23 cellular contexts compared by ENCODE assay signal in the genomic region with DNA sequence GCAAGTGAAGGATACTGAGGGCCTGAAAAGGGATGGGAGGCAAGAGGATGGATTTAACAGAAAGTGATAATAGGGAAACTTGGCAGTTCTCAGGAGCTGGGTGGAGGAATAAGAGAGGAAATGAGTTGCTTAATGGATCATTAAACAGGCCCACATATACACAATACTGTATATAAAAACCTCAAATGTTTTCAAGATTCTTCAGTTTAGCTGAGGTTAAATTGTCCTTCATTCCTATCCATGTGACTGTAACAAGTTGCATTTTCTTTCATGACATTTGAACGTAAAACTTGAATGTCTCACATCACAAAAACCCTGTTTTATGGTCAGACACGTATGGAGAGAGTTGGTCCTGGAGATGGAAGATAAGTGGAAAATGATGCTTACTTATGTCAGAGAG.
DNase-seq lines count a peak whose midpoint lies in the region; ATAC-seq and TF ChIP-seq lines count a peak whose summit lies in the region.
"Had no signal": no experiment of that assay in that cellular context is flagged by ENCODE, and none has a peak within 500 bp of the region (broad histone marks: within the 10 kb centered on the region; RNA-seq: fewer than 3 reads in every experiment).

No MANE protein-coding gene starts in this region.

- no peak overlapping the region for H3K9ac ChIP-seq in IMR-90 (ENCODE audit: low read depth, low read length)
- H3K9ac ChIP-seq: BLaER1 had no signal

- ATAC-seq in IMR-90 (ENCODE audit: low read depth) (no peak), left cardiac atrium (no peak)

- H3K27me3 ChIP-seq in IMR-90 (ENCODE audit: control insufficient read depth, insufficient read depth, low read length) = no peaks in the 10 kb centered on the region
- H3K27me3 ChIP-seq in esophagus (ENCODE audit: control insufficient read depth in 1 of 2, insufficient read depth in 2 of 2, low read length in 2 of 2) = no peaks in the 10 kb centered on the region
- H3K27me3 ChIP-seq: BLaER1 had no signal

- H3K4me1 Mint-ChIP-seq in nephron progenitor cell = peaks cover 21% of the 10 kb centered on the region

- peaks cover 4% of the 10 kb centered on the region for H3K9me3 Mint-ChIP-seq in nephron progenitor cell
- H3K9me3 Mint-ChIP-seq: CD4-positive, alpha-beta T cell had no signal

- dilution Hi-C loops in IMR-90 (cut with HindIII; ENCODE audit: low sequenced_read_pairs, unreplicated experiment) = no loop called here

- H3K27ac ChIP-seq in IMR-90 (ENCODE audit: insufficient read depth, low read length) (no peak overlapping the region), esophagus (ENCODE audit: low read depth in 2 of 2, low read length in 1 of 2) (peak overlapping the region in 1 of 2 donors; percentile 14)
- H3K27ac ChIP-seq: BLaER1, PC-9, RWPE1 had no signal

- no peak overlapping the region for H4K8ac ChIP-seq in IMR-90 (ENCODE audit: low read depth in 2 of 2, low read length in 2 of 2)

- no CpG with 5 or more reads among the region's 2 CpGs for WGBS in IMR-90 (ENCODE audit: extremely low coverage in 2 of 2, insufficient read length in 1 of 2), 2 experiments
- 90 to 91% methylated on average over 2 of the region's 2 CpGs for WGBS in esophagus, 2 donors

- in situ Hi-C loops in Caki2 (cut with HindIII; ENCODE audit: low pct_unique_long_range_greater_than_20kb, low sequenced_read_pairs) = no loop called here
- in situ Hi-C loops in IMR-90 (cut with MboI; ENCODE audit: low sequenced_read_pairs) = no loop called here
- in situ Hi-C loops in ACHN (cut with HindIII; ENCODE audit: low pct_ligation_motif_present, low pct_unique_long_range_greater_than_20kb, low sequenced_read_pairs) = no loop called here

- no peak overlapping the region for H3K18ac ChIP-seq in IMR-90 (ENCODE audit: low read depth, low read length)

- H2AK5ac ChIP-seq in IMR-90 (ENCODE audit: low read depth, low read length) = no peak overlapping the region

- POLR2A ChIA-PET in IMR-90 (lab: Charles Lee; ENCODE audit: unreplicated experiment) = no interaction called here

- no peak overlapping the region for H3K23ac ChIP-seq in IMR-90 (ENCODE audit: low read depth, low read length)

- no TSS peak for BruUV-seq in IMR-90 (replicated peaks; lab: Mats Ljungman, UMichigan)

- no peak for TF ChIP-seq RAD21 in IMR-90 (IDR thresholded peaks at IDR 0.05; ENCODE audit: low read length)

- H3K9me3 ChIP-seq in IMR-90 (ENCODE audit: control insufficient read depth, insufficient read depth, low read length) = 0 out of 2 replicates have a peak, but pooled peaks cover 2% of the 10 kb centered on the region
- H3K9me3 ChIP-seq in esophagus (ENCODE audit: control insufficient read depth in 2 of 2, insufficient read depth in 1 of 2, low read depth in 1 of 2, low read length in 1 of 2) = no peaks in the 10 kb centered on the region
- H3K9me3 ChIP-seq: BLaER1 had no signal

- CTCF ChIA-PET in IMR-90 (lab: Yijun Ruan, JAX) = no interaction called here

- intact Hi-C loops in IMR-90 (cut with micrococcal nuclease) (no loop called here), posterior vena cava (cut with DNase I) (no loop called here), left cardiac atrium (cut with DNase I) (no loop called here)

- H4K91ac ChIP-seq in IMR-90 (ENCODE audit: insufficient read depth, low read depth, low read length) = no peak overlapping the region

- H3K56ac ChIP-seq in IMR-90 (ENCODE audit: extremely low read depth, insufficient read depth, low read length) = no peak overlapping the region

- no peak for TF ChIP-seq POLR2A in IMR-90 (IDR thresholded peaks at IDR 0.05; ENCODE audit: low read depth, low read length)

- H3K4me2 ChIP-seq in IMR-90 (ENCODE audit: low read depth, low read length) = no peak overlapping the region
- H3K4me2 ChIP-seq: BLaER1, PC-9 had no signal

- no peaks in the 10 kb centered on the region for H3K4me1 ChIP-seq in IMR-90 (ENCODE audit: control insufficient read depth, insufficient read depth, low read length)
- H3K4me1 ChIP-seq in esophagus (ENCODE audit: control insufficient read depth in 2 of 2, insufficient read depth in 2 of 2, low read length in 1 of 2) = no peaks in the 10 kb centered on the region
- H3K4me1 ChIP-seq: BLaER1 had no signal

- DNase-seq in Caki2 (ENCODE audit: low read depth) = peak; percentile 14
- no peak for DNase-seq in IMR-90
- no peak for DNase-seq in nephron progenitor cell
- no peak for DNase-seq in NCI-H1048 (lab: John Stamatoyannopoulos, UW)
- no peak for DNase-seq in posterior vena cava (ENCODE audit: low spot score)
- no peak for DNase-seq in ACHN
- no peak for DNase-seq in left cardiac atrium
- DNase-seq: CD4-positive, alpha-beta T cell; EL; GDM1; Karpas-422; MV-4-11; NCI-H1105 treated with DMSO at 0.1 percent for 48 hours; NCI-H146; NCI-H2029; NCI-H446; NCI-H524 treated with DMSO at 0.1 percent for 48 hours; NCI-H774; PC-9; SHP77 had no signal

- TF ChIP-seq CTCF in IMR-90 (conservative IDR thresholded peaks at IDR 0.05; ENCODE audit: low read depth, low read length) (no peak), nephron progenitor cell (IDR thresholded peaks at IDR 0.05) (no peak)

- H3K4me3 Mint-ChIP-seq in nephron progenitor cell = no peak overlapping the region
- H3K4me3 Mint-ChIP-seq: CD4-positive, alpha-beta T cell had no signal

- no peak overlapping the region for H2BK20ac ChIP-seq in IMR-90 (ENCODE audit: low read depth, low read length)

- H2BK5ac ChIP-seq in IMR-90 (ENCODE audit: low read depth, low read length, poor library complexity, severe bottlenecking) = no peak overlapping the region

- H3K27ac Mint-ChIP-seq in nephron progenitor cell = peak overlapping the region; percentile 36
- H3K27ac Mint-ChIP-seq: CD4-positive, alpha-beta T cell had no signal

- H2BK15ac ChIP-seq in IMR-90 (ENCODE audit: low read depth, low read length) = no peak overlapping the region

- no peaks in the 10 kb centered on the region for H4K20me1 ChIP-seq in IMR-90 (ENCODE audit: insufficient read depth, low read length)
- H4K20me1 ChIP-seq: BLaER1 had no signal

- peak overlapping the region; percentile 17 for H2AFZ ChIP-seq in IMR-90 (replicated peaks; ENCODE audit: low read length, poor library complexity)
- H2AFZ ChIP-seq: PC-9 had no signal

- H3K4ac ChIP-seq in IMR-90 (ENCODE audit: low read depth, low read length) = no peak overlapping the region

- no peak overlapping the region for H2AK9ac ChIP-seq in IMR-90 (replicated peaks; ENCODE audit: low read depth, low read length, poor library complexity)

- no peaks in the 10 kb centered on the region for H3K36me3 Mint-ChIP-seq in nephron progenitor cell (ENCODE audit: low read depth)

- H4K5ac ChIP-seq in IMR-90 (ENCODE audit: low read depth, low read length) = no peak overlapping the region

- no peak overlapping the region for H2BK120ac ChIP-seq in IMR-90 (ENCODE audit: low read depth, low read length)

- H3K9me1 ChIP-seq in IMR-90 (ENCODE audit: insufficient read depth, low read length) = peaks cover 4% of the 10 kb centered on the region; the same call in 1 of the 2 replicates

- no peak overlapping the region for H3K14ac ChIP-seq in IMR-90 (replicated peaks; ENCODE audit: low read depth, low read length)

- no peak overlapping the region for H3K4me3 ChIP-seq in IMR-90 (ENCODE audit: insufficient read depth, low read depth, low read length)
- peak overlapping the region; percentile 12 to 26 for H3K4me3 ChIP-seq in esophagus (ENCODE audit: low read depth in 1 of 2, low read length in 2 of 2)
- H3K4me3 ChIP-seq: BLaER1, PC-9 had no signal

- H3K79me1 ChIP-seq in IMR-90 (ENCODE audit: low read depth in 1 of 2, low read length in 2 of 2) = no peaks in the 10 kb centered on the region

- H3K36me3 ChIP-seq in IMR-90 (ENCODE audit: control insufficient read depth, insufficient read depth, low read length) = no peaks in the 10 kb centered on the region
- no peaks in the 10 kb centered on the region for H3K36me3 ChIP-seq in esophagus (ENCODE audit: control insufficient read depth in 2 of 2, insufficient read depth in 2 of 2, low read length in 1 of 2)
- H3K36me3 ChIP-seq: BLaER1 had no signal

- peaks cover 4% of the 10 kb centered on the region for H3K27me3 Mint-ChIP-seq in nephron progenitor cell (ENCODE audit: low read depth, poor library complexity)
- H3K27me3 Mint-ChIP-seq: CD4-positive, alpha-beta T cell had no signal

TF ChIP-seq in IMR-90, 13 proteins besides CTCF, POLR2A, EP300 and RAD21:
- TF ChIP-seq ELK1 (IDR thresholded peaks at IDR 0.05; ENCODE audit: borderline replicate concordance, low read depth, low read length) (no peak), RCOR1 (IDR thresholded peaks at IDR 0.05; ENCODE audit: insufficient replicate concordance, low read length) (no peak), BHLHE40 (IDR thresholded peaks at IDR 0.05; ENCODE audit: low read depth, low read length) (no peak), USF2 (IDR thresholded peaks at IDR 0.05; ENCODE audit: low read depth, low read length) (no peak), FOS (IDR thresholded peaks at IDR 0.05; ENCODE audit: low read depth, low read length) (no peak), RFX5 (IDR thresholded peaks at IDR 0.05; ENCODE audit: low read depth, low read length) (no peak), MAFK (IDR thresholded peaks at IDR 0.05; ENCODE audit: low read depth, low read length) (no peak)
